8 cellular contexts compared by ENCODE assay signal in genomic region chr17:42608692-42609181, GRCh38. TPM values are rescaled to one million over a fixed set of nuclear protein-coding genes. Genes with fewer than 3 reads are reported as not detected.
DNase-seq lines count a peak whose midpoint lies in the region; ATAC-seq lines count a peak whose summit lies in the region.

No MANE protein-coding gene starts in this region.

- H3K9me3 Mint-ChIP-seq in CD4-positive, alpha-beta memory T cell, result peaks cover 0 to 2% (median 0%) of the 10 kb centered on the region in 8 donors

- peaks cover 28 to 60% (median 44%) of the 10 kb centered on the region in 4 donors for H3K4me1 Mint-ChIP-seq in CD4-positive, alpha-beta memory T cell

- H3K4me2 ChIP-seq in Karpas-422 (ENCODE audit: low read depth, low read length, poor library complexity, severe bottlenecking), result peak overlapping the region; percentile 87

- H4K20me1 ChIP-seq in Karpas-422 (ENCODE audit: insufficient read depth, low read depth, low read length), result no peaks in the 10 kb centered on the region

- no peaks in the 10 kb centered on the region for H3K9me3 ChIP-seq in CD4-positive, alpha-beta memory T cell (ENCODE audit: control insufficient read depth in 1 of 2, low read length in 2 of 2)
- H3K9me3 ChIP-seq in Karpas-422 (ENCODE audit: low read length) (no peaks in the 10 kb centered on the region), adipocyte (ENCODE audit: control insufficient read depth, low read length) (no peaks in the 10 kb centered on the region), iPS-18a (ENCODE audit: control insufficient read depth, low read depth, low read length) (no peaks in the 10 kb centered on the region)

- H3K9ac ChIP-seq in Karpas-422 (ENCODE audit: low read length), result peak overlapping the region; percentile 94
- H3K9ac ChIP-seq in adipocyte (ENCODE audit: low read length), result peak overlapping the region; percentile 98
- peak overlapping the region; percentile 86 for H3K9ac ChIP-seq in iPS-18a (ENCODE audit: low read length)

- POLR2A ChIA-PET in CD4-positive, alpha-beta memory T cell (lab: Charles Lee; ENCODE audit: partially characterized antibody), result interaction anchor here (0.6 to 3.8 kb wide), 29 partner anchors 8 to 920 kb away, joined by 3 to 55 read pairs (median 5); partner anchors contain the start of genes CNTD1, COA3, EIF1 and MLX

- peak overlapping the region; percentile 90 to 100 (median 99) for H3K27ac Mint-ChIP-seq in CD4-positive, alpha-beta memory T cell

- no peaks in the 10 kb centered on the region for H3K9me2 ChIP-seq in Karpas-422 (replicated peaks; ENCODE audit: insufficient read depth, low read length)

- no peaks in the 10 kb centered on the region for H3K27me3 Mint-ChIP-seq in CD4-positive, alpha-beta memory T cell

- CTCF ChIA-PET in CD4-positive, alpha-beta memory T cell (lab: Charles Lee; ENCODE audit: partially characterized antibody), result interaction anchor here (0.6 to 6.1 kb wide), 7 partner anchors 26 to 515 kb away, joined by 3 to 64 read pairs (median 4); partner anchors contain the start of genes BECN1, PLEKHH3 and PSMC3IP

- peak overlapping the region; percentile 99 to 100 (median 100) for H3K4me3 Mint-ChIP-seq in CD4-positive, alpha-beta memory T cell

- H3K36me3 Mint-ChIP-seq in CD4-positive, alpha-beta memory T cell, result peaks cover 7 to 43% of the 10 kb centered on the region in 2 donors

- peak in 1 of 5 donors; percentile 44 for DNase-seq in CD4-positive, alpha-beta memory T cell
- peak; percentile 69 for DNase-seq in Karpas-422
- DNase-seq in adipocyte (ENCODE audit: low read depth), result peak; percentile 49
- DNase-seq in stimulated activated CD8-positive, alpha-beta memory T cell treated with anti-CD3 and anti-CD28 coated beads, Interleukin-4, amount 100 ng/mL, for 48 hours, result peak; percentile 49
- DNase-seq in NCI-H187 (lab: John Stamatoyannopoulos, UW), result no peak
- DNase-seq in medulla oblongata (ENCODE audit: extremely low spot score), result no peak

- H3K27ac ChIP-seq in CD4-positive, alpha-beta memory T cell (ENCODE audit: low read depth, low read length), result peak overlapping the region; percentile 85
- H3K27ac ChIP-seq in Karpas-422 (ENCODE audit: low read length) (peak overlapping the region; percentile 56), iPS-18a (ENCODE audit: low read length) (peak overlapping the region; percentile 75)

- peak; percentile 2 for ATAC-seq in GM21423 (IDR thresholded peaks at IDR 0.05; ENCODE audit: unreplicated experiment)

- H3K4me3 ChIP-seq in CD4-positive, alpha-beta memory T cell (ENCODE audit: low read length in 2 of 2), result peak overlapping the region; percentile 87 to 92
- H3K4me3 ChIP-seq in Karpas-422 (ENCODE audit: low read length) (peak overlapping the region; percentile 98), adipocyte (ENCODE audit: low read length) (peak overlapping the region; percentile 95), iPS-18a (ENCODE audit: low read length) (peak overlapping the region; percentile 99)

- H3K79me2 ChIP-seq in Karpas-422 (ENCODE audit: low read length), result peaks cover 64% of the 10 kb centered on the region

- peak overlapping the region; percentile 72 for H2AFZ ChIP-seq in Karpas-422 (ENCODE audit: low read length)

- intact Hi-C loops in CD4-positive, alpha-beta memory T cell (cut with micrococcal nuclease), result loop anchor here (1.0 to 5.0 kb wide), 4 partner anchors 31 to 165 kb away; partner anchors contain the start of genes PSMC3IP, TUBG2 and VPS25

- H3K36me3 ChIP-seq in CD4-positive, alpha-beta memory T cell (ENCODE audit: insufficient read depth, low read length), result peaks cover 4% of the 10 kb centered on the region
- H3K36me3 ChIP-seq in Karpas-422 (ENCODE audit: insufficient read depth, low read length), result peaks cover 7% of the 10 kb centered on the region; the same call in 1 of the 2 replicates
- H3K36me3 ChIP-seq in adipocyte (ENCODE audit: control insufficient read depth, insufficient read depth, low read length, severe bottlenecking), result peaks cover 21% of the 10 kb centered on the region
- H3K36me3 ChIP-seq in iPS-18a (ENCODE audit: control insufficient read depth, low read depth, low read length), result peaks cover 22% of the 10 kb centered on the region

- no peaks in the 10 kb centered on the region for H3K27me3 ChIP-seq in CD4-positive, alpha-beta memory T cell (ENCODE audit: insufficient read depth, low read length)
- no peaks in the 10 kb centered on the region for H3K27me3 ChIP-seq in Karpas-422 (ENCODE audit: low read length)
- no peaks in the 10 kb centered on the region for H3K27me3 ChIP-seq in adipocyte (replicated peaks; ENCODE audit: control insufficient read depth, insufficient read depth, low read length)
- H3K27me3 ChIP-seq in iPS-18a (ENCODE audit: control insufficient read depth, insufficient read depth, low read length), result no peaks in the 10 kb centered on the region

- peaks cover 51% of the 10 kb centered on the region for H3K4me1 ChIP-seq in CD4-positive, alpha-beta memory T cell (ENCODE audit: insufficient read depth, low read length)
- peaks cover 31% of the 10 kb centered on the region for H3K4me1 ChIP-seq in Karpas-422 (ENCODE audit: low read length)
- peaks cover 12% of the 10 kb centered on the region for H3K4me1 ChIP-seq in adipocyte (ENCODE audit: control insufficient read depth, insufficient read depth, low read length)
- H3K4me1 ChIP-seq in iPS-18a (ENCODE audit: control insufficient read depth, low read depth, low read length), result peaks cover 7% of the 10 kb centered on the region

RNA-seq across cellular contexts. Expression of gene RETREG3, which starts 0.4 kb away (rescaled TPM):
- total RNA-seq in CD4-positive, alpha-beta memory T cell, result 100 to 1,000 TPM; 128 to 134 TPM
- polyA plus RNA-seq in CD4-positive, alpha-beta memory T cell, result 100 to 1,000 TPM; 106 to 123 TPM
- 37.4 and 39.5 TPM in 2 replicates for total RNA-seq in Karpas-422 (2014; rRNA removed; shearing (Covaris generic); ENCODE audit: low replicate concordance)

RNA-seq across cellular contexts. Expression of gene TUBG1, which starts 0.7 kb away (rescaled TPM):
- 10 to 100 TPM; 13.6 to 16.5 TPM for total RNA-seq in CD4-positive, alpha-beta memory T cell
- 10 to 100 TPM in 1 of 2 donors, 1 to 10 TPM in 1; 6.4 to 12.8 TPM for polyA plus RNA-seq in CD4-positive, alpha-beta memory T cell
- 27.4 and 47.6 TPM in 2 replicates for total RNA-seq in Karpas-422 (2014; rRNA removed; shearing (Covaris generic); ENCODE audit: low replicate concordance)

RNA-seq across cellular contexts. Expression of gene PSMC3IP, which starts 31.2 kb away (rescaled TPM):
- total RNA-seq in CD4-positive, alpha-beta memory T cell, result 1 to 10 TPM; 3.4 to 4.5 TPM
- 1 to 10 TPM in 1 of 2 donors, under 1 TPM in 1; 0.93 to 1.9 TPM for polyA plus RNA-seq in CD4-positive, alpha-beta memory T cell
- 5.3 and 7.9 TPM in 2 replicates for total RNA-seq in Karpas-422 (2014; rRNA removed; shearing (Covaris generic); ENCODE audit: low replicate concordance)

RNA-seq across cellular contexts. Expression of gene MLX, which starts 41.8 kb away (rescaled TPM):
- total RNA-seq in CD4-positive, alpha-beta memory T cell, result 10 to 100 TPM; 73.3 to 73.7 TPM
- polyA plus RNA-seq in CD4-positive, alpha-beta memory T cell, result 10 to 100 TPM; 38.1 to 53.6 TPM
- 33.0 and 42.4 TPM in 2 replicates for total RNA-seq in Karpas-422 (2014; rRNA removed; shearing (Covaris generic); ENCODE audit: low replicate concordance)

RNA-seq across cellular contexts. Expression of gene COASY, which starts 46.8 kb away (rescaled TPM):
- 10 to 100 TPM; 65.2 to 71.1 TPM for total RNA-seq in CD4-positive, alpha-beta memory T cell
- 10 to 100 TPM; 44.6 to 66.0 TPM for polyA plus RNA-seq in CD4-positive, alpha-beta memory T cell
- 46.7 and 56.2 TPM in 2 replicates for total RNA-seq in Karpas-422 (2014; rRNA removed; shearing (Covaris generic); ENCODE audit: low replicate concordance)

Comparison
In these comparisons a context has a peak if more than half of its experiments do, and no peak if none do; other contexts are left out.
1. DNase-seq: peak in Karpas-422 (single experiment), adipocyte (single experiment) and stimulated activated CD8-positive, alpha-beta memory T cell treated with anti-CD3 and anti-CD28 coated beads, Interleukin-4, amount 100 ng/mL, for 48 hours (single experiment); none in NCI-H187 (0 of 2) and medulla oblongata (single experiment).
2. Peak in every context shown above with its lines, with median percentiles within 50 percentile points of each other: H3K27ac ChIP-seq, H3K4me3 ChIP-seq and H3K9ac ChIP-seq.